ENCODE assay signal across 11 cellular contexts in genomic region chr17:45384800-45385262, GRCh38. TPM values are rescaled to one million over a fixed set of nuclear protein-coding genes. Genes with fewer than 3 reads are reported as not detected.
A peak's percentile ranks its signal among the peaks of the same experiment; 100 is the strongest.
DNase-seq lines count a peak whose midpoint lies in the region; ATAC-seq and TF ChIP-seq lines count a peak whose summit lies in the region.
"Had no signal": no experiment of that assay in that cellular context is flagged by ENCODE, and none has a peak within 500 bp of the region (broad histone marks: within the 10 kb centered on the region; RNA-seq: fewer than 3 reads in every experiment).

No MANE protein-coding gene starts in this region.

- H3K23me2 ChIP-seq in H9 (ENCODE audit: insufficient read length, low read depth, low read length, poor library complexity, severe bottlenecking), result no peaks in the 10 kb centered on the region

- H3K9me3 ChIP-seq in H9 (ENCODE audit: control insufficient read depth, low read depth, low read length), result no peaks in the 10 kb centered on the region
- H3K9me3 ChIP-seq in NT2/D1 (ENCODE audit: insufficient read depth, low read length), result no peaks in the 10 kb centered on the region
- H3K9me3 ChIP-seq in sigmoid colon, result no peaks in the 10 kb centered on the region
- H3K9me3 ChIP-seq: breast epithelium, tibial nerve had no signal

- no peak overlapping the region for H3K27ac ChIP-seq in H9 (ENCODE audit: insufficient read length, low read depth, low read length)
- no peak overlapping the region for H3K27ac ChIP-seq in sigmoid colon
- H3K27ac ChIP-seq: breast epithelium, tibial nerve had no signal

- H3K27me3 Mint-ChIP-seq in H9 (ENCODE audit: low read depth), result peaks cover 25% of the 10 kb centered on the region

- H3K36me3 Mint-ChIP-seq in H9 (ENCODE audit: insufficient read depth in 1 of 3, low read depth in 3 of 3), result no peaks in the 10 kb centered on the region
- H3K36me3 Mint-ChIP-seq: activated naive CD8-positive, alpha-beta T cell had no signal

- no peak overlapping the region for H2BK5ac ChIP-seq in H9 (ENCODE audit: insufficient read length, low read length)

- H2BK120ac ChIP-seq in H9 (ENCODE audit: low read depth, low read length, poor library complexity, severe bottlenecking), result no peak overlapping the region

- no peak overlapping the region for H2BK15ac ChIP-seq in H9 (ENCODE audit: low read depth, low read length)

- no peak overlapping the region for H3K4ac ChIP-seq in H9 (ENCODE audit: low read depth, low read length)

- H3K9ac ChIP-seq in H9 (ENCODE audit: extremely low read depth, insufficient read length, low read length), result no peak overlapping the region
- peak overlapping the region; percentile 34 for H3K9ac ChIP-seq in NT2/D1 (ENCODE audit: insufficient read length, low read depth)

- H3K4me1 ChIP-seq in H9 (ENCODE audit: insufficient read depth, low read length) (no peaks in the 10 kb centered on the region), NT2/D1 (ENCODE audit: insufficient read depth, insufficient read length) (peaks cover 7% of the 10 kb centered on the region), sigmoid colon (peaks cover 0 to 6% (median 5%) of the 10 kb centered on the region in 4 donors)

- no peaks in the 10 kb centered on the region for H3K27me3 ChIP-seq in H9 (ENCODE audit: insufficient read depth, low read length)
- H3K27me3 ChIP-seq in NT2/D1 (ENCODE audit: insufficient read depth, insufficient read length), result no peaks in the 10 kb centered on the region
- no peaks in the 10 kb centered on the region for H3K27me3 ChIP-seq in sigmoid colon
- H3K27me3 ChIP-seq: breast epithelium had no signal

- no peak overlapping the region for H3T11ph ChIP-seq in H9 (ENCODE audit: low read length)

- WGBS in H9 (ENCODE audit: extremely low coverage, insufficient read length, low lambda C conversion rate), result no CpG with 5 or more reads among the region's 20 CpGs
- 77 to 92% methylated on average over 20 of the region's 20 CpGs for WGBS in sigmoid colon, 2 donors

- no peak overlapping the region for H3K23ac ChIP-seq in H9 (ENCODE audit: insufficient read length, low read depth, low read length)

- H2AFZ ChIP-seq in H9 (ENCODE audit: low read length), result no peak overlapping the region

- no peak overlapping the region for H4K5ac ChIP-seq in H9 (ENCODE audit: insufficient read length, low read depth, low read length)

- H3K27ac Mint-ChIP-seq in H9, result no peak overlapping the region
- H3K27ac Mint-ChIP-seq: activated naive CD8-positive, alpha-beta T cell had no signal

- DNase-seq in H9 (peak; percentile 68), NT2/D1 (ENCODE audit: low read depth, low spot score) (no peak), sigmoid colon (peak; percentile 66), omental fat pad (ENCODE audit: low spot score) (no peak), NAMALWA (ENCODE audit: low spot score) (no peak), NCI-H2227 treated with DMSO at 0.1 percent for 48 hours (lab: John Stamatoyannopoulos, UW) (no peak)
- DNase-seq: SIG-M5 had no signal

- no peak overlapping the region for H3K4me3 Mint-ChIP-seq in H9
- H3K4me3 Mint-ChIP-seq: activated naive CD8-positive, alpha-beta T cell had no signal

- ATAC-seq in esophagus mucosa (peak; percentile 6), omental fat pad (ENCODE audit: low FRiP score) (no peak)

- no peak overlapping the region for H3K18ac ChIP-seq in H9 (ENCODE audit: insufficient read length, low read depth, low read length)

- no peak overlapping the region for H4K91ac ChIP-seq in H9 (ENCODE audit: insufficient read length, low read depth, low read length)

- H2AK5ac ChIP-seq in H9 (ENCODE audit: insufficient read length, low read length), result no peak overlapping the region

- no peak overlapping the region for H3K14ac ChIP-seq in H9 (ENCODE audit: insufficient read depth, low read length)

- H2BK12ac ChIP-seq in H9 (ENCODE audit: insufficient read length, low read depth, low read length), result no peak overlapping the region

- no peak for TF ChIP-seq CTCF in H9 (conservative IDR thresholded peaks at IDR 0.05)
- no peak for TF ChIP-seq CTCF in sigmoid colon (IDR thresholded peaks at IDR 0.05)
- TF ChIP-seq CTCF in omental fat pad (IDR thresholded peaks at IDR 0.05), result no peak

- no peak overlapping the region for H3K56ac ChIP-seq in H9 (ENCODE audit: insufficient read length, low read depth, low read length)

- peaks cover 28 to 29% of the 10 kb centered on the region in 2 experiments for H3K4me1 Mint-ChIP-seq in H9

- intact Hi-C loops in sigmoid colon (cut with DNase I), result loop anchor here (1.0 to 2.0 kb wide), 3 partner anchors 64 to 166 kb away; no protein-coding TSS in a partner anchor

- H3K79me2 ChIP-seq in H9 (ENCODE audit: insufficient read depth, low read length), result no peaks in the 10 kb centered on the region

- no peak overlapping the region for H4K8ac ChIP-seq in H9 (replicated peaks; ENCODE audit: insufficient read length, low read depth, low read length)

- no peaks in the 10 kb centered on the region for H4K20me1 ChIP-seq in H9 (ENCODE audit: control insufficient read depth, insufficient read depth, insufficient read length)

- H2BK20ac ChIP-seq in H9 (ENCODE audit: low read depth, low read length, poor library complexity, severe bottlenecking), result no peak overlapping the region

- H3K79me1 ChIP-seq in H9 (ENCODE audit: insufficient read depth, low read depth, low read length, poor library complexity, severe bottlenecking), result no peaks in the 10 kb centered on the region

- no peak for TF ChIP-seq EP300 in sigmoid colon (IDR thresholded peaks at IDR 0.05)

- H3K36me3 ChIP-seq in NT2/D1 (ENCODE audit: insufficient read depth, insufficient read length, low read length) (no peaks in the 10 kb centered on the region), sigmoid colon (no peaks in the 10 kb centered on the region)
- H3K36me3 ChIP-seq: breast epithelium, tibial nerve had no signal

- H3K4me3 ChIP-seq in NT2/D1 (ENCODE audit: insufficient read length, low read depth) (no peak overlapping the region), sigmoid colon (no peak overlapping the region)
- H3K4me3 ChIP-seq: breast epithelium, tibial nerve had no signal

- TF ChIP-seq POLR2A in sigmoid colon (IDR thresholded peaks at IDR 0.05), result no peak

- H3K9me3 Mint-ChIP-seq in H9, result no peaks in the 10 kb centered on the region; a peak in 1 of 5 replicates

- H3K4me2 ChIP-seq in H9 (ENCODE audit: insufficient read depth, insufficient read length, low read length), result no peak overlapping the region

RNA-seq across cellular contexts. Expression of gene ARHGAP27, which starts 47.8 kb away (rescaled TPM):
- 9.9 and 11.4 TPM in 2 replicates for total RNA-seq in H9 (2021)
- 69.0 TPM for total RNA-seq in esophagus mucosa
- 10 to 100 TPM in 1 of 4 donors, 1 to 10 TPM in 3; 9.1 to 16.6 (median 9.5) TPM for total RNA-seq in sigmoid colon
- 100 to 1,000 TPM in 1 of 3 donors, 10 to 100 TPM in 2; 40.8 to 144 (median 59.4) TPM for polyA plus RNA-seq in sigmoid colon
- 10 to 100 TPM; 13.4 to 52.5 (median 23.7) TPM for total RNA-seq in omental fat pad

Comparison
In these comparisons a context has a peak if more than half of its experiments do, and no peak if none do; other contexts are left out.
1. DNase-seq: peak in H9 (single experiment) and sigmoid colon (single experiment); none in NT2/D1 (single experiment), omental fat pad (single experiment), NAMALWA (single experiment) and NCI-H2227 treated with DMSO at 0.1 percent for 48 hours (single experiment).